ENCODE assay signal across 8 cellular contexts in the genomic region with DNA sequence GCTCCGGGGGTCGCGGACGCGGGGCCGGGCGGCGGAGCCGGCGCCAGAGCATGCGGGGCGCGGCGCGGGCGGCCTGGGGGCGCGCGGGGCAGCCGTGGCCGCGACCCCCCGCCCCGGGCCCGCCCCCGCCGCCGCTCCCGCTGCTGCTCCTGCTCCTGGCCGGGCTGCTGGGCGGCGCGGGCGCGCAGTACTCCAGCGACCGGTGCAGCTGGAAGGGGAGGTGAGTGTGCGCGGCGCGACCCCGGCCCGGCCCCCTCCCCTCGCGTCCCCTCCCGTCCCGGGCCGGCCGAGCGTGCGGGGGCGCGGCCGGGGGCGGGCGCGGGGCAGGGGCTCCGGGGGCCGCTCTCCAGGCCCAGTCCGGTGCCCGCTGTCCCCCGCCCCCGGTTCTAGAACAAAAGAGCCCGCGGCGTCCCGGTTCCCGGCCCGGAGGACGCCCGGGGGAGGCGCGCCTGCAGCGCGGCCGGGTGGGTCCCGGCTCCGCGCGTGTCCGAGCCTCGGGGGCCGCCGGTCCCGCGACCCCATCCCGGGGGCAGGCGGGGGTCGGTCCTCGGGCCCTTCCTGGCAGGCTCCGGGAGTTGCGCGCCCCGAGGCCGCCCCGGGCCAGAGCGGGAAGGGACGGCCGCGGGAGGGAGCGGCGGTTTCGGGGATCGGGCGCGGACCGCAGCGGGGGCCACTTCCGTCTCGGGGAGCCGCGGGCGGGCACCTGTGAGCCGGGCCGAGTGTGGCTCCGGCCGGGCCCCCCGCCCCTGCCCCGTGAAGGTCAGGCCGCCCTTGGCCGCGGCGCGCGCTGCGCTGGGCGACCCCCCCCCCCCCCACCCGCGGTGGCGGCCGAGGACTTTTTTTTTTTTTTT. TPM values are rescaled to one million over a fixed set of nuclear protein-coding genes. Genes with fewer than 3 reads are reported as not detected.
DNase-seq lines count a peak whose midpoint lies in the region; ATAC-seq, FAIRE-seq and TF ChIP-seq lines count a peak whose summit lies in the region.

No MANE protein-coding gene starts in this region.

- CTCF ChIA-PET in A549 (lab: Yijun Ruan, JAX) (no interaction called here), HepG2 (lab: Yijun Ruan, JAX; ENCODE audit: low intra/inter-chr PET ratio, low total read pairs) (no interaction called here)

- H3K4me2 ChIP-seq in A549 (peak overlapping the region; percentile 99), GM23338 (peak overlapping the region; percentile 57; the same call in 1 of the 2 replicates), HepG2 (ENCODE audit: low read depth, low read length) (peak overlapping the region; percentile 63)

- H4K20me1 ChIP-seq in GM23338 (replicated peaks; ENCODE audit: insufficient read depth) (no peaks in the 10 kb centered on the region; the same call in 1 of the 2 replicates), HepG2 (ENCODE audit: insufficient read depth, low read length) (peaks cover 30% of the 10 kb centered on the region; the same call in 1 of the 2 replicates)

- no peaks in the 10 kb centered on the region for H3K9me2 ChIP-seq in GM23338 (ENCODE audit: insufficient read depth)

- H3K9me3 Mint-ChIP-seq in GM23338 (no peaks in the 10 kb centered on the region; the same call in 2 of the 3 replicates), chondrocyte (ENCODE audit: low read depth) (no peaks in the 10 kb centered on the region)
- H3K9me3 Mint-ChIP-seq in activated naive CD8-positive, alpha-beta T cell treated with anti-CD3 and anti-CD28 coated beads, Interleukin-2, amount 50 U/mL, for 24 hours, result no peaks in the 10 kb centered on the region

- POLR2A ChIA-PET in A549 (lab: Yijun Ruan, JAX) (interaction anchor here (1.0 to 2.0 kb wide), 2 partner anchors 17 to 30 kb away, joined by 6 to 14 read pairs; no protein-coding TSS in a partner anchor), HepG2 (lab: Yijun Ruan, JAX) (interaction anchor here (1.0 kb wide), 2 partner anchors 30 to 123 kb away, joined by 3 to 4 read pairs; no protein-coding TSS in a partner anchor)

- H2AFZ ChIP-seq in GM23338 (no peak overlapping the region), HepG2 (ENCODE audit: low read length) (no peak overlapping the region)

- H3K4me1 Mint-ChIP-seq in GM23338 (peaks cover 35% of the 10 kb centered on the region), chondrocyte (ENCODE audit: low read depth) (peaks cover 34% of the 10 kb centered on the region)
- peaks cover 34% of the 10 kb centered on the region for H3K4me1 Mint-ChIP-seq in activated naive CD8-positive, alpha-beta T cell treated with anti-CD3 and anti-CD28 coated beads, Interleukin-2, amount 50 U/mL, for 24 hours

- H3K4me1 ChIP-seq in A549 (peaks cover 24% of the 10 kb centered on the region), GM23338 (ENCODE audit: insufficient read depth) (peaks cover 23% of the 10 kb centered on the region), HepG2 (ENCODE audit: insufficient read depth, low read length) (peaks cover 14% of the 10 kb centered on the region)

- H3K9ac ChIP-seq in HepG2 (ENCODE audit: insufficient read depth, low read depth, low read length), result no peak overlapping the region

- no peak for TF ChIP-seq POLR2A in A549 (IDR thresholded peaks at IDR 0.05; ENCODE audit: low read length)
- no peak for TF ChIP-seq POLR2A in HepG2 (IDR thresholded peaks at IDR 0.05; ENCODE audit: insufficient read depth in 1 of 2, low read depth in 2 of 2, low read length in 2 of 2)

- 0 out of 2 replicates have a peak, but pooled peaks cover 6% of the 10 kb centered on the region for H3F3A ChIP-seq in GM23338 (replicated peaks; ENCODE audit: low read depth)

- H3K36me3 ChIP-seq in GM23338 (ENCODE audit: insufficient read depth) (no peaks in the 10 kb centered on the region), HepG2 (replicated peaks in 1 of 2; ENCODE audit: control insufficient read depth in 1 of 2, insufficient read depth in 2 of 2, low read length in 2 of 2) (no peaks in the 10 kb centered on the region)

- 0 out of 6 replicates have a peak, but pooled peaks of 1 of the 2 experiments have one; percentile 4 for ATAC-seq in A549
- ATAC-seq in GM23338, result no peak
- no peak for ATAC-seq in activated naive CD8-positive, alpha-beta T cell treated with anti-CD3 and anti-CD28 coated beads, Interleukin-2, amount 50 U/mL, for 24 hours
- no peak for ATAC-seq in HepG2

- H3K27me3 ChIP-seq in GM23338 (ENCODE audit: insufficient read depth) (peaks cover 38% of the 10 kb centered on the region), HepG2 (ENCODE audit: control insufficient read depth in 1 of 2, insufficient read depth in 2 of 2, low read length in 2 of 2) (peaks cover 43 to 82% of the 10 kb centered on the region in 2 experiments)

- WGBS in A549 (ENCODE audit: missing lambda C conversion rate), result 1% methylated on average over 15 of the region's 131 CpGs
- 2% methylated on average over 31 of the region's 131 CpGs for WGBS in HepG2 (ENCODE audit: low lambda C conversion rate)

- H3K4me3 ChIP-seq in A549 (peak overlapping the region; percentile 77), GM23338 (peak overlapping the region; percentile 59), HepG2 (replicated peaks in 1 of 3; ENCODE audit: insufficient read depth in 1 of 3, low read depth in 2 of 3, low read length in 3 of 3) (peak overlapping the region; percentile 15 to 62 (median 29); a peak in 3 of 6 replicates)

- TF ChIP-seq CTCF in A549 (IDR thresholded peaks at IDR 0.05) (no peak), GM23338 (conservative IDR thresholded peaks at IDR 0.05; ENCODE audit: low read depth in 2 of 2) (no peak), HepG2 (CRISPR knock-in tag; IDR thresholded peaks at IDR 0.05) (no peak), chondrocyte (IDR thresholded peaks at IDR 0.05) (no peak)

- H3K4me3 Mint-ChIP-seq in GM23338 (no peak overlapping the region), chondrocyte (ENCODE audit: unreplicated experiment) (no peak overlapping the region)
- H3K4me3 Mint-ChIP-seq in activated naive CD8-positive, alpha-beta T cell treated with anti-CD3 and anti-CD28 coated beads, Interleukin-2, amount 50 U/mL, for 24 hours, result no peak overlapping the region

- H3K36me3 Mint-ChIP-seq in GM23338 (ENCODE audit: low read depth) (peaks cover 16% of the 10 kb centered on the region; the same call in 2 of the 3 replicates), chondrocyte (ENCODE audit: low read depth) (no peaks in the 10 kb centered on the region)
- no peaks in the 10 kb centered on the region for H3K36me3 Mint-ChIP-seq in activated naive CD8-positive, alpha-beta T cell treated with anti-CD3 and anti-CD28 coated beads, Interleukin-2, amount 50 U/mL, for 24 hours (ENCODE audit: low read depth)

- in situ Hi-C loops in HepG2 (cut with HindIII; ENCODE audit: extremely low pct_ligation_motif_present, low pct_unique_long_range_greater_than_20kb), result no loop called here

- H3K27ac Mint-ChIP-seq in GM23338, result no peak overlapping the region
- no peak overlapping the region for H3K27ac Mint-ChIP-seq in activated naive CD8-positive, alpha-beta T cell treated with anti-CD3 and anti-CD28 coated beads, Interleukin-2, amount 50 U/mL, for 24 hours
- no peak overlapping the region for H3K27ac Mint-ChIP-seq in chondrocyte (ENCODE audit: unreplicated experiment)

- TF ChIP-seq EP300 in A549 (IDR thresholded peaks at IDR 0.05), result no peak
- TF ChIP-seq EP300 in HepG2 (IDR thresholded peaks at IDR 0.05; ENCODE audit: low read depth in 2 of 2, low read length in 2 of 2), result no peak
- TF ChIP-seq EP300 in HepG2 (CRISPR knock-in tag; IDR thresholded peaks at IDR 0.05; ENCODE audit: borderline replicate concordance), result no peak

- BruUV-seq in HepG2 (replicated peaks; lab: Mats Ljungman, UMichigan), result no TSS peak

- H3K27me3 Mint-ChIP-seq in GM23338 (ENCODE audit: insufficient read depth, low read depth, poor library complexity) (peaks cover 35% of the 10 kb centered on the region), chondrocyte (ENCODE audit: low read depth) (no peaks in the 10 kb centered on the region)
- H3K27me3 Mint-ChIP-seq in activated naive CD8-positive, alpha-beta T cell treated with anti-CD3 and anti-CD28 coated beads, Interleukin-2, amount 50 U/mL, for 24 hours, result peaks cover 13% of the 10 kb centered on the region

- intact Hi-C loops in HepG2 (cut with micrococcal nuclease; ENCODE audit: unreplicated experiment), result no loop called here

- TF ChIP-seq RAD21 in A549 (conservative IDR thresholded peaks at IDR 0.05 in 1 of 2, IDR thresholded peaks at IDR 0.05 in 1 of 2) (no peak), HepG2 (CRISPR knock-in tag; IDR thresholded peaks at IDR 0.05) (no peak)

- peak in 1 of 2 experiments; percentile 42 for DNase-seq in A549 (ENCODE audit: low read depth in 1 of 2, low spot score in 1 of 2)
- DNase-seq in GM23338 (ENCODE audit: low spot score), result no peak
- peak; percentile 27 for DNase-seq in activated naive CD8-positive, alpha-beta T cell treated with anti-CD3 and anti-CD28 coated beads, Interleukin-2, amount 50 U/mL, for 24 hours
- DNase-seq in HepG2 (ENCODE audit: low spot score), result no peak
- DNase-seq in chondrocyte (ENCODE audit: low spot score), result no peak
- DNase-seq in GM19240 (ENCODE audit: insufficient read length, low spot score), result no peak
- no peak for DNase-seq in NK-92 (lab: John Stamatoyannopoulos, UW; ENCODE audit: unreplicated experiment)
- no peak for DNase-seq in activated CD4-positive, alpha-beta T cell treated with anti-CD3 and anti-CD28 coated beads, Interleukin-2, amount 50 U/mL, for 1 hour

- H3K27ac ChIP-seq in A549 (peak overlapping the region; percentile 54 to 91), GM23338 (ENCODE audit: low read depth) (no peak overlapping the region), HepG2 (ENCODE audit: extremely low read length, insufficient read depth, low read length) (no peak overlapping the region)

- peaks cover 27% of the 10 kb centered on the region for H3K79me2 ChIP-seq in GM23338 (replicated peaks; ENCODE audit: insufficient read depth)
- no peaks in the 10 kb centered on the region for H3K79me2 ChIP-seq in HepG2 (ENCODE audit: insufficient read depth, low read length)

- H3K9me3 ChIP-seq in A549 (no peaks in the 10 kb centered on the region), HepG2 (ENCODE audit: low read length) (no peaks in the 10 kb centered on the region)

- FAIRE-seq in A549 (lab: Jason Lieb, UNC) (no peak), HepG2 (lab: Jason Lieb, UNC) (no peak)

RNA-seq across cellular contexts. Expression of gene METRNL, which starts 0.6 kb away (rescaled TPM):
- polyA plus RNA-seq in A549 (2011; rRNA removed), result 1.4 and 1.7 TPM in 2 replicates
- polyA plus RNA-seq in A549 (2012; cell fraction: cytosol; rRNA removed), result 14.5 and 17.2 TPM in 2 replicates
- polyA plus RNA-seq in A549 (2012; cell fraction: nucleus; rRNA removed), result 16.1 and 23.0 TPM in 2 replicates
- polyA plus RNA-seq in A549 (2017; fragmentation: RNase III; extraction: RNeasy Plus Mini Kit Qiagen cat#74134 plus additional on column Dnase treatment), result 6.4 to 9.2 TPM (median 8.7 TPM) in 3 replicates
- polyA minus RNA-seq in A549 (2011; rRNA and poly(A)+ RNA removed), result 0.58 and 1.9 TPM in 2 replicates
- total RNA-seq in GM23338 (2014; rRNA removed; shearing (Covaris generic)), result 17.4 and 20.2 TPM in 2 replicates
- polyA plus RNA-seq in GM23338 (2016; fragmentation: Nextera tagmentation; extraction: Ambion mirVana), result 12.2 and 16.1 TPM in 2 replicates
- 0.66 and 1.2 TPM in 2 replicates for total RNA-seq in HepG2 (2016; rRNA removed; fragmentation: Illumina TruSeq; extraction: Trizol)
- 0.81 and 1.1 TPM in 2 replicates for total RNA-seq in HepG2 (2016; cell fraction: cytosol; rRNA removed; fragmentation: Illumina TruSeq; extraction: Trizol; ENCODE audit: low read depth)
- 0.56 and 1.0 TPM in 2 replicates for total RNA-seq in HepG2 (2016; cell fraction: insoluble cytoplasmic fraction; rRNA removed; fragmentation: Illumina TruSeq; extraction: Trizol)
- 1.7 and 2.2 TPM in 2 replicates for total RNA-seq in HepG2 (2016; cell fraction: membrane; rRNA removed; fragmentation: Illumina TruSeq; extraction: Trizol)
- 0.31 TPM in 1 of 2 replicates, not detected in the other for total RNA-seq in HepG2 (2016; cell fraction: nucleus; rRNA removed; fragmentation: Illumina TruSeq; extraction: Trizol)
- polyA plus RNA-seq in HepG2 (2011; rRNA removed), result 0.84 and 1.4 TPM in 2 replicates
- 2.1 and 2.5 TPM in 2 replicates for polyA plus RNA-seq in HepG2 (2011; cell fraction: cytosol; rRNA removed)
- 1.2 and 1.8 TPM in 2 replicates for polyA plus RNA-seq in HepG2 (2011; cell fraction: nucleus; rRNA removed)
- 0.23 and 0.79 TPM in 2 replicates for polyA plus RNA-seq in HepG2 (2012)
- 1.1 and 1.2 TPM in 2 replicates for polyA plus RNA-seq in HepG2 (2016; cell fraction: cytosol; fragmentation: Illumina TruSeq; extraction: Trizol; ENCODE audit: low read depth)
- 0.69 and 0.92 TPM in 2 replicates for polyA plus RNA-seq in HepG2 (2016; cell fraction: insoluble cytoplasmic fraction; fragmentation: Illumina TruSeq; extraction: Trizol; ENCODE audit: low read depth)
- 2.1 TPM in 2 replicates for polyA plus RNA-seq in HepG2 (2016; cell fraction: membrane; fragmentation: Illumina TruSeq; extraction: Trizol; ENCODE audit: low read depth)
- 1.2 and 1.3 TPM in 2 replicates for polyA plus RNA-seq in HepG2 (2016; cell fraction: nucleus; fragmentation: Illumina TruSeq; extraction: Trizol; ENCODE audit: insufficient read depth, low read depth)
- 2.5 and 12.3 TPM in 2 replicates for polyA minus RNA-seq in HepG2 (2011; rRNA and poly(A)+ RNA removed; ENCODE audit: low replicate concordance)
- 2.9 and 4.6 TPM in 2 replicates for polyA minus RNA-seq in HepG2 (2011; cell fraction: cytosol; rRNA and poly(A)+ RNA removed)
- polyA minus RNA-seq in HepG2 (2011; cell fraction: nucleus; rRNA and poly(A)+ RNA removed), result 0.87 and 1.4 TPM in 2 replicates
- 63.8 to 79.4 TPM (median 64.7 TPM) in 3 replicates for total RNA-seq in chondrocyte

Comparison
In these comparisons a context has a peak if more than half of its experiments do, and no peak if none do; other contexts are left out.
1. H3K27ac ChIP-seq: peak in A549 (2 of 2); none in GM23338 (single experiment) and HepG2 (single experiment).
2. Peak in every context shown above with its lines, with median percentiles within 50 percentile points of each other: H3K4me2 ChIP-seq and H3K4me3 ChIP-seq.